1 cellular context compared by ENCODE assay signal in the genomic region with DNA sequence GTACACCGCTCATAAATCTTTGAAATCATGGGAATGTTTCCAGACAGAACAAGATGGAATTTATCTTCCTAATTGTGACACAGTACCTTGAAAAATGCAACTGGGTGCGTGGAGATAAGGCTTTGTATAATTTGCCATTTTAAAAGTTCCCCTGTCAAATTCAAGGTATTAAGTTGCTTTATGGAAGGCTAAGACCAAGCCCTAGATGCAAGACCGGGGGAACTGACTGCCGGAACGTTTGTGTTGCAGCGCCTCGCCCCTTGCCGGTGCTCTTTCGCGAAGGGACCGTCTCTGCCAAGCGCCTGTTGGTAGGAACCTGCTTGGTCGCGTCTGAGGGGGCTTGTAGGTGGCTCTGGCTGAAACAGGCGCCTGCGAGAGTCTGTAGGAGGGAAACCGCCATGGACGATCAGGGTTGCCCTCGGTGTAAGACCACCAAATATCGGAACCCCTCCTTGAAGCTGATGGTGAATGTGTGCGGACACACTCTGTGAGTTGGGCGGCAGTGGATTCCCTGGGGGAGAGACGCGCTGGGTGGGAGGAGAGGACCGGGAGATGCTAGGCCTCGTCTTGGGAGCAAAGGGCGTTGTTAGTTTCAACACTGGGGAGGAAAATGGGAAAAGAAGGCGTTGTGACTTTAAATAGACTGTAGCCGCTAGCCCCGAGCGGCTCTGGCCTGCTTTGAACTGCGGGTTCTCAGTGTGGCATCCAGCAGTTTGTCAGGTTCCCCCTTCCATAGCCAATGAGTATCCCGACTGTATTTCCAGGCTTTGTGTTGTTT.
A peak's percentile ranks its signal among the peaks of the same experiment; 100 is the strongest.
TF ChIP-seq lines count a peak whose summit lies in the region.

A gene (plus strand): TSS at position 297 of the 778 bp plus-strand sequence. CDS start 102 bp downstream, at position 399.

TF ChIP-seq in HepG2, 621 proteins besides CTCF, POLR2A, EP300 and RAD21 (continued from another document and continues in another):
- TF ChIP-seq GTF3A (CRISPR knock-in tag; conservative IDR thresholded peaks at IDR 0.05) (0 out of 2 replicates have a peak, but pooled peaks have one; percentile 49), HCFC1 (IDR thresholded peaks at IDR 0.05; ENCODE audit: low read depth, low read length) (peak; percentile 59; the same call in 1 of the 2 replicates), ZSCAN29 (CRISPR knock-in tag; conservative IDR thresholded peaks at IDR 0.05) (peak; percentile 92), HNRNPUL1 (IDR thresholded peaks at IDR 0.05; ENCODE audit: low read depth, low read length) (no peak), HNRNPK (IDR thresholded peaks at IDR 0.05; ENCODE audit: low read depth, low read length, poor library complexity, severe bottlenecking) (no peak), NR2C2 (CRISPR knock-in tag; IDR thresholded peaks at IDR 0.05; ENCODE audit: borderline replicate concordance) (peak; percentile 71; the same call in 1 of the 2 replicates), TBP (CRISPR knock-in tag; IDR thresholded peaks at IDR 0.05) (no peak), HMG20A (CRISPR knock-in tag; IDR thresholded peaks at IDR 0.05; ENCODE audit: borderline replicate concordance) (peak; percentile 55; the same call in 1 of the 2 replicates), ZNF235 (CRISPR knock-in tag; IDR thresholded peaks at IDR 0.05; ENCODE audit: borderline replicate concordance) (no peak), GTF2F1 (IDR thresholded peaks at IDR 0.05; ENCODE audit: low read length) (0 out of 2 replicates have a peak, but pooled peaks have one; percentile 66), ZNF562 (CRISPR knock-in tag; IDR thresholded peaks at IDR 0.05; ENCODE audit: borderline replicate concordance) (no peak), KLF15 (CRISPR knock-in tag; IDR thresholded peaks at IDR 0.05; ENCODE audit: borderline replicate concordance) (no peak), ZFY (CRISPR knock-in tag; IDR thresholded peaks at IDR 0.05) (peak; percentile 93), SIN3B (IDR thresholded peaks at IDR 0.05; ENCODE audit: low read length) (peak; percentile 90), ZNF143 (CRISPR knock-in tag; IDR thresholded peaks at IDR 0.05) (peak; percentile 27; the same call in 1 of the 2 replicates), CBX2 (IDR thresholded peaks at IDR 0.05; ENCODE audit: low read depth, low read length) (peak; percentile 77; the same call in 1 of the 2 replicates), CBX2 (CRISPR knock-in tag; IDR thresholded peaks at IDR 0.05; ENCODE audit: low read depth) (peak; percentile 93; the same call in 1 of the 2 replicates), SMYD3 (CRISPR knock-in tag; IDR thresholded peaks at IDR 0.05) (no peak), SP140L (CRISPR knock-in tag; IDR thresholded peaks at IDR 0.05; ENCODE audit: borderline replicate concordance) (peak; percentile 88; the same call in 1 of the 2 replicates), AGO2 (optimal IDR thresholded peaks at IDR 0.05; ENCODE audit: low read depth, low read length) (no peak), ZBTB3 (CRISPR knock-in tag; IDR thresholded peaks at IDR 0.05; ENCODE audit: borderline replicate concordance, low read depth) (peak; percentile 66; the same call in 1 of the 2 replicates), ASH2L (IDR thresholded peaks at IDR 0.05; ENCODE audit: insufficient read length, low read depth, low read length) (peak; percentile 97), RXRA (CRISPR knock-in tag; IDR thresholded peaks at IDR 0.05) (peak; percentile 71), RBM39 (IDR thresholded peaks at IDR 0.05; ENCODE audit: low read depth, low read length, poor library complexity, severe bottlenecking) (peak; percentile 46), ZNF607 (CRISPR knock-in tag; IDR thresholded peaks at IDR 0.05; ENCODE audit: borderline replicate concordance) (peak; percentile 81), ATF7 (IDR thresholded peaks at IDR 0.05) (no peak), ATF7 (CRISPR knock-in tag; IDR thresholded peaks at IDR 0.05) (peak; percentile 39; the same call in 1 of the 2 replicates), EED (CRISPR knock-in tag; IDR thresholded peaks at IDR 0.05) (0 out of 2 replicates have a peak, but pooled peaks have one; percentile 50), ZNF430 (CRISPR knock-in tag; IDR thresholded peaks at IDR 0.05) (peak; percentile 61; the same call in 1 of the 2 replicates), ZNF12 (CRISPR knock-in tag; IDR thresholded peaks at IDR 0.05) (peak; percentile 49; the same call in 1 of the 2 replicates), ZFP36L2 (CRISPR knock-in tag; IDR thresholded peaks at IDR 0.05) (peak; percentile 59; the same call in 1 of the 2 replicates), SKI (IDR thresholded peaks at IDR 0.05; ENCODE audit: partially characterized antibody) (peak; percentile 73), FOSL1 (CRISPR knock-in tag; IDR thresholded peaks at IDR 0.05; ENCODE audit: borderline replicate concordance) (no peak), NCOA2 (CRISPR knock-in tag; IDR thresholded peaks at IDR 0.05) (peak; percentile 70), RFX5 (IDR thresholded peaks at IDR 0.05; ENCODE audit: low read depth, low read length) (no peak), HDAC1 (CRISPR knock-in tag; IDR thresholded peaks at IDR 0.05) (peak; percentile 85), ZNF317 (CRISPR knock-in tag; IDR thresholded peaks at IDR 0.05) (peak; percentile 83)
- TF ChIP-seq, protein P1, sequence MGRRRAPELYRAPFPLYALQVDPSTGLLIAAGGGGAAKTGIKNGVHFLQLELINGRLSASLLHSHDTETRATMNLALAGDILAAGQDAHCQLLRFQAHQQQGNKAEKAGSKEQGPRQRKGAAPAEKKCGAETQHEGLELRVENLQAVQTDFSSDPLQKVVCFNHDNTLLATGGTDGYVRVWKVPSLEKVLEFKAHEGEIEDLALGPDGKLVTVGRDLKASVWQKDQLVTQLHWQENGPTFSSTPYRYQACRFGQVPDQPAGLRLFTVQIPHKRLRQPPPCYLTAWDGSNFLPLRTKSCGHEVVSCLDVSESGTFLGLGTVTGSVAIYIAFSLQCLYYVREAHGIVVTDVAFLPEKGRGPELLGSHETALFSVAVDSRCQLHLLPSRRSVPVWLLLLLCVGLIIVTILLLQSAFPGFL (CRISPR knock-in tag; IDR thresholded peaks at IDR 0.05): no peak
- TF ChIP-seq, protein P2, sequence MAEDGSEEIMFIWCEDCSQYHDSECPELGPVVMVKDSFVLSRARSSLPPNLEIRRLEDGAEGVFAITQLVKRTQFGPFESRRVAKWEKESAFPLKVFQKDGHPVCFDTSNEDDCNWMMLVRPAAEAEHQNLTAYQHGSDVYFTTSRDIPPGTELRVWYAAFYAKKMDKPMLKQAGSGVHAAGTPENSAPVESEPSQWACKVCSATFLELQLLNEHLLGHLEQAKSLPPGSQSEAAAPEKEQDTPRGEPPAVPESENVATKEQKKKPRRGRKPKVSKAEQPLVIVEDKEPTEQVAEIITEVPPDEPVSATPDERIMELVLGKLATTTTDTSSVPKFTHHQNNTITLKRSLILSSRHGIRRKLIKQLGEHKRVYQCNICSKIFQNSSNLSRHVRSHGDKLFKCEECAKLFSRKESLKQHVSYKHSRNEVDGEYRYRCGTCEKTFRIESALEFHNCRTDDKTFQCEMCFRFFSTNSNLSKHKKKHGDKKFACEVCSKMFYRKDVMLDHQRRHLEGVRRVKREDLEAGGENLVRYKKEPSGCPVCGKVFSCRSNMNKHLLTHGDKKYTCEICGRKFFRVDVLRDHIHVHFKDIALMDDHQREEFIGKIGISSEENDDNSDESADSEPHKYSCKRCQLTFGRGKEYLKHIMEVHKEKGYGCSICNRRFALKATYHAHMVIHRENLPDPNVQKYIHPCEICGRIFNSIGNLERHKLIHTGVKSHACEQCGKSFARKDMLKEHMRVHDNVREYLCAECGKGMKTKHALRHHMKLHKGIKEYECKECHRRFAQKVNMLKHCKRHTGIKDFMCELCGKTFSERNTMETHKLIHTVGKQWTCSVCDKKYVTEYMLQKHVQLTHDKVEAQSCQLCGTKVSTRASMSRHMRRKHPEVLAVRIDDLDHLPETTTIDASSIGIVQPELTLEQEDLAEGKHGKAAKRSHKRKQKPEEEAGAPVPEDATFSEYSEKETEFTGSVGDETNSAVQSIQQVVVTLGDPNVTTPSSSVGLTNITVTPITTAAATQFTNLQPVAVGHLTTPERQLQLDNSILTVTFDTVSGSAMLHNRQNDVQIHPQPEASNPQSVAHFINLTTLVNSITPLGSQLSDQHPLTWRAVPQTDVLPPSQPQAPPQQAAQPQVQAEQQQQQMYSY (CRISPR knock-in tag; IDR thresholded peaks at IDR 0.05): no peak
- TF ChIP-seq, protein P3, sequence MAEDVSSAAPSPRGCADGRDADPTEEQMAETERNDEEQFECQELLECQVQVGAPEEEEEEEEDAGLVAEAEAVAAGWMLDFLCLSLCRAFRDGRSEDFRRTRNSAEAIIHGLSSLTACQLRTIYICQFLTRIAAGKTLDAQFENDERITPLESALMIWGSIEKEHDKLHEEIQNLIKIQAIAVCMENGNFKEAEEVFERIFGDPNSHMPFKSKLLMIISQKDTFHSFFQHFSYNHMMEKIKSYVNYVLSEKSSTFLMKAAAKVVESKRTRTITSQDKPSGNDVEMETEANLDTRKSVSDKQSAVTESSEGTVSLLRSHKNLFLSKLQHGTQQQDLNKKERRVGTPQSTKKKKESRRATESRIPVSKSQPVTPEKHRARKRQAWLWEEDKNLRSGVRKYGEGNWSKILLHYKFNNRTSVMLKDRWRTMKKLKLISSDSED (CRISPR knock-in tag; IDR thresholded peaks at IDR 0.05): no peak
- TF ChIP-seq, protein P4, sequence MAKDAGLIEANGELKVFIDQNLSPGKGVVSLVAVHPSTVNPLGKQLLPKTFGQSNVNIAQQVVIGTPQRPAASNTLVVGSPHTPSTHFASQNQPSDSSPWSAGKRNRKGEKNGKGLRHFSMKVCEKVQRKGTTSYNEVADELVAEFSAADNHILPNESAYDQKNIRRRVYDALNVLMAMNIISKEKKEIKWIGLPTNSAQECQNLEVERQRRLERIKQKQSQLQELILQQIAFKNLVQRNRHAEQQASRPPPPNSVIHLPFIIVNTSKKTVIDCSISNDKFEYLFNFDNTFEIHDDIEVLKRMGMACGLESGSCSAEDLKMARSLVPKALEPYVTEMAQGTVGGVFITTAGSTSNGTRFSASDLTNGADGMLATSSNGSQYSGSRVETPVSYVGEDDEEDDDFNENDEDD (CRISPR knock-in tag; IDR thresholded peaks at IDR 0.05; ENCODE audit: borderline replicate concordance): peak; percentile 83
- TF ChIP-seq, protein P5, sequence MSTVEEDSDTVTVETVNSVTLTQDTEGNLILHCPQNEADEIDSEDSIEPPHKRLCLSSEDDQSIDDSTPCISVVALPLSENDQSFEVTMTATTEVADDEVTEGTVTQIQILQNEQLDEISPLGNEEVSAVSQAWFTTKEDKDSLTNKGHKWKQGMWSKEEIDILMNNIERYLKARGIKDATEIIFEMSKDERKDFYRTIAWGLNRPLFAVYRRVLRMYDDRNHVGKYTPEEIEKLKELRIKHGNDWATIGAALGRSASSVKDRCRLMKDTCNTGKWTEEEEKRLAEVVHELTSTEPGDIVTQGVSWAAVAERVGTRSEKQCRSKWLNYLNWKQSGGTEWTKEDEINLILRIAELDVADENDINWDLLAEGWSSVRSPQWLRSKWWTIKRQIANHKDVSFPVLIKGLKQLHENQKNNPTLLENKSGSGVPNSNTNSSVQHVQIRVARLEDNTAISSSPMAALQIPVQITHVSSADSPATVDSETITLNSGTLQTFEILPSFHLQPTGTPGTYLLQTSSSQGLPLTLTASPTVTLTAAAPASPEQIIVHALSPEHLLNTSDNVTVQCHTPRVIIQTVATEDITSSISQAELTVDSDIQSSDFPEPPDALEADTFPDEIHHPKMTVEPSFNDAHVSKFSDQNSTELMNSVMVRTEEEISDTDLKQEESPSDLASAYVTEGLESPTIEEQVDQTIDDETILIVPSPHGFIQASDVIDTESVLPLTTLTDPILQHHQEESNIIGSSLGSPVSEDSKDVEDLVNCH (CRISPR knock-in tag; IDR thresholded peaks at IDR 0.05): no peak
- TF ChIP-seq, protein P6, sequence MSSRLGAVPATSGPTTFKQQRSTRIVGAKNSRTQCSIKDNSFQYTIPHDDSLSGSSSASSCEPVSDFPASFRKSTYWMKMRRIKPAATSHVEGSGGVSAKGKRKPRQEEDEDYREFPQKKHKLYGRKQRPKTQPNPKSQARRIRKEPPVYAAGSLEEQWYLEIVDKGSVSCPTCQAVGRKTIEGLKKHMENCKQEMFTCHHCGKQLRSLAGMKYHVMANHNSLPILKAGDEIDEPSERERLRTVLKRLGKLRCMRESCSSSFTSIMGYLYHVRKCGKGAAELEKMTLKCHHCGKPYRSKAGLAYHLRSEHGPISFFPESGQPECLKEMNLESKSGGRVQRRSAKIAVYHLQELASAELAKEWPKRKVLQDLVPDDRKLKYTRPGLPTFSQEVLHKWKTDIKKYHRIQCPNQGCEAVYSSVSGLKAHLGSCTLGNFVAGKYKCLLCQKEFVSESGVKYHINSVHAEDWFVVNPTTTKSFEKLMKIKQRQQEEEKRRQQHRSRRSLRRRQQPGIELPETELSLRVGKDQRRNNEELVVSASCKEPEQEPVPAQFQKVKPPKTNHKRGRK (CRISPR knock-in tag; IDR thresholded peaks at IDR 0.05): no peak
- TF ChIP-seq, protein P7, sequence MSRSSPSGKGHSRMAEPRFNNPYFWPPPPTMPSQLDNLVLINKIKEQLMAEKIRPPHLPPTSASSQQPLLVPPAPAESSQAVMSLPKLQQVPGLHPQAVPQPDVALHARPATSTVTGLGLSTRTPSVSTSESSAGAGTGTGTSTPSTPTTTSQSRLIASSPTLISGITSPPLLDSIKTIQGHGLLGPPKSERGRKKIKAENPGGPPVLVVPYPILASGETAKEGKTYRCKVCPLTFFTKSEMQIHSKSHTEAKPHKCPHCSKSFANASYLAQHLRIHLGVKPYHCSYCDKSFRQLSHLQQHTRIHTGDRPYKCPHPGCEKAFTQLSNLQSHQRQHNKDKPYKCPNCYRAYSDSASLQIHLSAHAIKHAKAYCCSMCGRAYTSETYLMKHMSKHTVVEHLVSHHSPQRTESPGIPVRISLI (CRISPR knock-in tag; IDR thresholded peaks at IDR 0.05; ENCODE audit: borderline replicate concordance): peak; percentile 22; the same call in 1 of the 2 replicates
- TF ChIP-seq, protein P8, sequence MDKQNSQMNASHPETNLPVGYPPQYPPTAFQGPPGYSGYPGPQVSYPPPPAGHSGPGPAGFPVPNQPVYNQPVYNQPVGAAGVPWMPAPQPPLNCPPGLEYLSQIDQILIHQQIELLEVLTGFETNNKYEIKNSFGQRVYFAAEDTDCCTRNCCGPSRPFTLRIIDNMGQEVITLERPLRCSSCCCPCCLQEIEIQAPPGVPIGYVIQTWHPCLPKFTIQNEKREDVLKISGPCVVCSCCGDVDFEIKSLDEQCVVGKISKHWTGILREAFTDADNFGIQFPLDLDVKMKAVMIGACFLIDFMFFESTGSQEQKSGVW (CRISPR knock-in tag; IDR thresholded peaks at IDR 0.05; ENCODE audit: borderline replicate concordance): no peak
- TF ChIP-seq, protein P9, sequence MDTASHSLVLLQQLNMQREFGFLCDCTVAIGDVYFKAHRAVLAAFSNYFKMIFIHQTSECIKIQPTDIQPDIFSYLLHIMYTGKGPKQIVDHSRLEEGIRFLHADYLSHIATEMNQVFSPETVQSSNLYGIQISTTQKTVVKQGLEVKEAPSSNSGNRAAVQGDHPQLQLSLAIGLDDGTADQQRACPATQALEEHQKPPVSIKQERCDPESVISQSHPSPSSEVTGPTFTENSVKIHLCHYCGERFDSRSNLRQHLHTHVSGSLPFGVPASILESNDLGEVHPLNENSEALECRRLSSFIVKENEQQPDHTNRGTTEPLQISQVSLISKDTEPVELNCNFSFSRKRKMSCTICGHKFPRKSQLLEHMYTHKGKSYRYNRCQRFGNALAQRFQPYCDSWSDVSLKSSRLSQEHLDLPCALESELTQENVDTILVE (CRISPR knock-in tag; IDR thresholded peaks at IDR 0.05): peak; percentile 89
